ENCODE assay signal across 10 cellular contexts in genomic region chr18:74139888-74140287, GRCh38. TPM values are rescaled to one million over a fixed set of nuclear protein-coding genes. Genes with fewer than 3 reads are reported as not detected.
DNase-seq lines count a peak whose midpoint lies in the region; ATAC-seq and TF ChIP-seq lines count a peak whose summit lies in the region.
"Had no signal": no experiment of that assay in that cellular context is flagged by ENCODE, and none has a peak within 500 bp of the region (broad histone marks: within the 10 kb centered on the region; RNA-seq: fewer than 3 reads in every experiment).

No MANE protein-coding gene starts in this region.

- TF ChIP-seq CTCF in gastrocnemius medialis (IDR thresholded peaks at IDR 0.05 in 4 of 5, conservative IDR thresholded peaks at IDR 0.05 in 1 of 5) = no peak

- H3K27ac ChIP-seq in gastrocnemius medialis = no peak overlapping the region
- H3K27ac ChIP-seq: psoas muscle had no signal

- H3K36me3 ChIP-seq in gastrocnemius medialis = no peaks in the 10 kb centered on the region

- TF ChIP-seq POLR2A in gastrocnemius medialis (IDR thresholded peaks at IDR 0.05) = no peak

- H3K27me3 ChIP-seq in gastrocnemius medialis = no peaks in the 10 kb centered on the region

- no peaks in the 10 kb centered on the region for H3K9me3 ChIP-seq in gastrocnemius medialis
- H3K9me3 ChIP-seq: psoas muscle had no signal

- no peak overlapping the region for H3K4me3 ChIP-seq in gastrocnemius medialis
- H3K4me3 ChIP-seq: psoas muscle had no signal

- ATAC-seq in activated CD4-positive, CD25-positive, alpha-beta regulatory T cell treated with anti-CD3 and anti-CD28 coated beads, Interleukin-2, amount 50 U/mL, for 24 hours = peak; percentile 96 to 98
- no peak for ATAC-seq in gastrocnemius medialis
- no peak for ATAC-seq in GM21423 (IDR thresholded peaks at IDR 0.05; ENCODE audit: unreplicated experiment)
- ATAC-seq: psoas muscle, WTC11 had no signal

- intact Hi-C loops in gastrocnemius medialis (cut with DNase I; ENCODE audit: low total_unique reads) = no loop called here

- DNase-seq in activated CD4-positive, CD25-positive, alpha-beta regulatory T cell (lab: John Stamatoyannopoulos, UW) = no peak
- DNase-seq in HPDE6-E6E7 (ENCODE audit: extremely low spot score) (peak; percentile 59), amniotic stem cell (lab: John Stamatoyannopoulos, UW) (peak; percentile 39), COR-L47 (lab: John Stamatoyannopoulos, UW) (no peak), gastrocnemius medialis (no peak)
- DNase-seq in stimulated activated CD4-positive, alpha-beta T cell treated with anti-CD3 and anti-CD28 coated beads, TNF-alpha, amount 100 ng/mL, for 24 hours (ENCODE audit: low read depth in 3 of 3) = peak in 2 of 3 experiments; percentile 28 to 30
- DNase-seq: psoas muscle had no signal

- no peaks in the 10 kb centered on the region for H3K4me1 ChIP-seq in gastrocnemius medialis
- H3K4me1 ChIP-seq: psoas muscle had no signal

- in situ Hi-C loops in gastrocnemius medialis (cut with MboI; ENCODE audit: low sequenced_read_pairs in 4 of 4) = no loop called here

RNA-seq across cellular contexts. Expression of gene FBXO15, which starts 7.7 kb away (rescaled TPM):
- not detected for total RNA-seq in gastrocnemius medialis

RNA-seq across cellular contexts. Expression of gene TIMM21, which starts 8.4 kb away (rescaled TPM):
- total RNA-seq in gastrocnemius medialis = 100 to 1,000 TPM in 2 of 4 donors, 10 to 100 TPM in 2; 40.0 to 108 (median 75.8) TPM

Comparison
In these comparisons a context has a peak if more than half of its experiments do, and no peak if none do; other contexts are left out.
1. ATAC-seq: peak in activated CD4-positive, CD25-positive, alpha-beta regulatory T cell treated with anti-CD3 and anti-CD28 coated beads, Interleukin-2, amount 50 U/mL, for 24 hours (2 of 2); none in gastrocnemius medialis (0 of 2) and GM21423 (single experiment).
2. DNase-seq: peak in HPDE6-E6E7 (single experiment), amniotic stem cell (single experiment) and stimulated activated CD4-positive, alpha-beta T cell treated with anti-CD3 and anti-CD28 coated beads, TNF-alpha, amount 100 ng/mL, for 24 hours (2 of 3); none in activated CD4-positive, CD25-positive, alpha-beta regulatory T cell (0 of 4), COR-L47 (single experiment) and gastrocnemius medialis (0 of 2).